In genomic region chr6:167288712-167289225, GRCh38 we compare ENCODE assay signal across 8 cellular contexts. TPM values are rescaled to one million over a fixed set of nuclear protein-coding genes. Genes with fewer than 3 reads are reported as not detected.
DNase-seq lines count a peak whose midpoint lies in the region; ATAC-seq, FAIRE-seq and TF ChIP-seq lines count a peak whose summit lies in the region.
"Not testable (repeated sequence)": the region's sequence is repeated elsewhere in the genome, so short reads cannot be mapped to it uniquely, and the experiment has no call there.

No MANE protein-coding gene starts in this region.

- H4K8ac ChIP-seq in H1 (ENCODE audit: extremely low read depth, insufficient read depth, low read length) = not testable (repeated sequence)

- not testable (repeated sequence) for H3K9ac ChIP-seq in H1 (replicated peaks in 1 of 4; ENCODE audit: extremely low read depth in 1 of 4, low read depth in 3 of 4, low read length in 3 of 4)

- H3K79me1 ChIP-seq in H1 (ENCODE audit: low read depth, low read length) = not testable (repeated sequence)

- H2BK12ac ChIP-seq in H1 (ENCODE audit: low read depth, low read length) = not testable (repeated sequence)

- not testable (repeated sequence) for H2BK5ac ChIP-seq in H1 (ENCODE audit: low read depth, low read length)

- not testable (repeated sequence) for H2BK120ac ChIP-seq in H1 (replicated peaks; ENCODE audit: low read depth, low read length)

- peak; percentile 100 for FAIRE-seq in H1 (lab: Jason Lieb, UNC)

- TF ChIP-seq POLR2A in H1 (IDR thresholded peaks at IDR 0.05; ENCODE audit: control extremely low read depth in 1 of 2, low read depth in 2 of 2, low read length in 2 of 2) = not testable (repeated sequence)

- not testable (repeated sequence) for H2AK5ac ChIP-seq in H1 (ENCODE audit: low read depth, low read length)

- H3K27ac ChIP-seq in H1 (ENCODE audit: low read depth, low read length); lower lobe of right lung: not testable (repeated sequence)

- not testable (repeated sequence) for H4K5ac ChIP-seq in H1 (ENCODE audit: insufficient read length, low read depth, low read length)

- H3K4me3 Mint-ChIP-seq in Caco-2 (ENCODE audit: unreplicated experiment); activated CD4-positive, alpha-beta T cell treated with anti-CD3 and anti-CD28 coated beads, Interleukin-2, amount 10 ng/mL, durations not matched to agents 24 days and 14 days: not testable (repeated sequence)

- H3K4me3 ChIP-seq in Caco-2 (ENCODE audit: low read depth, low read length); H1 (ENCODE audit: extremely low read depth in 1 of 4, insufficient read depth in 2 of 4, low read depth in 3 of 4, low read length in 4 of 4); lower lobe of right lung: not testable (repeated sequence)

- H3K14ac ChIP-seq in H1 (ENCODE audit: insufficient read length) = not testable (repeated sequence)

- TF ChIP-seq RAD21 in H1 (IDR thresholded peaks at IDR 0.05 in 1 of 2, conservative IDR thresholded peaks at IDR 0.05 in 1 of 2; ENCODE audit: low read depth in 2 of 2, low read length in 2 of 2) = peak; percentile 64 to 66

- H3K4me1 ChIP-seq in Caco-2 = peaks cover 55% of the 10 kb centered on the region
- not testable (repeated sequence) for H3K4me1 ChIP-seq in H1 (replicated peaks in 1 of 4; ENCODE audit: control insufficient read depth in 3 of 4, insufficient read depth in 4 of 4, low read length in 3 of 4); lower lobe of right lung

- not testable (repeated sequence) for TF ChIP-seq EP300 in H1 (IDR thresholded peaks at IDR 0.05; ENCODE audit: borderline replicate concordance in 1 of 2, low read depth in 2 of 2, low read length in 2 of 2)

- H4K20me1 ChIP-seq in H1 (replicated peaks in 1 of 2; ENCODE audit: control insufficient read depth in 1 of 2, insufficient read depth in 2 of 2, low read length in 2 of 2) = not testable (repeated sequence)

- H3K27ac Mint-ChIP-seq in Caco-2 (ENCODE audit: unreplicated experiment) = peak overlapping the region; percentile 59
- H3K27ac Mint-ChIP-seq in activated CD4-positive, alpha-beta T cell treated with anti-CD3 and anti-CD28 coated beads, Interleukin-2, amount 10 ng/mL, durations not matched to agents 24 days and 14 days = not testable (repeated sequence)

- H3K9me3 ChIP-seq in Caco-2; H1 (ENCODE audit: insufficient read depth in 2 of 2, low read depth in 1 of 2, low read length in 1 of 2); lower lobe of right lung: not testable (repeated sequence)

- DNase-seq in Caco-2 (peak in 1 of 2 experiments; percentile 53), NCI-H510A treated with DMSO at 0.1 percent for 48 hours (lab: John Stamatoyannopoulos, UW) (peak; percentile 40), H1 (ENCODE audit: low read depth in 1 of 2, low spot score in 2 of 2) (peak in 1 of 2 experiments; percentile 76)
- DNase-seq in activated CD4-positive, alpha-beta T cell treated with anti-CD3 and anti-CD28 coated beads, Interleukin-2, amount 10 ng/mL, durations not matched to agents 24 days and 14 days = peak; percentile 78
- DNase-seq in lower lobe of right lung = not testable (repeated sequence)
- DNase-seq in stimulated activated CD4-positive, alpha-beta T cell treated with anti-CD3 and anti-CD28 coated beads, Interleukin-2, amount 100 ng/mL, for 24 hours = peak; percentile 23 to 31

- H3K4ac ChIP-seq in H1 (replicated peaks; ENCODE audit: insufficient read length, low read depth, low read length) = not testable (repeated sequence)

- H3K36me3 ChIP-seq in Caco-2 (ENCODE audit: control insufficient read depth, insufficient read depth, low read length); H1 (ENCODE audit: control insufficient read depth in 2 of 4, insufficient read depth in 4 of 4, low read length in 3 of 4); lower lobe of right lung: not testable (repeated sequence)

- peaks cover 30% of the 10 kb centered on the region for H3K36me3 Mint-ChIP-seq in Caco-2 (ENCODE audit: insufficient read depth, unreplicated experiment)
- H3K36me3 Mint-ChIP-seq in activated CD4-positive, alpha-beta T cell treated with anti-CD3 and anti-CD28 coated beads, Interleukin-2, amount 10 ng/mL, durations not matched to agents 24 days and 14 days (ENCODE audit: low read depth) = not testable (repeated sequence)

- H4K91ac ChIP-seq in H1 (replicated peaks; ENCODE audit: insufficient read length, low read length) = not testable (repeated sequence)

- H3K9me3 Mint-ChIP-seq in Caco-2 (ENCODE audit: unreplicated experiment); activated CD4-positive, alpha-beta T cell treated with anti-CD3 and anti-CD28 coated beads, Interleukin-2, amount 10 ng/mL, durations not matched to agents 24 days and 14 days: not testable (repeated sequence)

- not testable (repeated sequence) for H2AFZ ChIP-seq in H1 (ENCODE audit: low read length)

- H3K4me1 Mint-ChIP-seq in Caco-2 (ENCODE audit: low read depth, unreplicated experiment) = peaks cover 35% of the 10 kb centered on the region
- not testable (repeated sequence) for H3K4me1 Mint-ChIP-seq in activated CD4-positive, alpha-beta T cell treated with anti-CD3 and anti-CD28 coated beads, Interleukin-2, amount 10 ng/mL, durations not matched to agents 24 days and 14 days

- H2BK20ac ChIP-seq in H1 (ENCODE audit: low read length) = not testable (repeated sequence)

- not testable (repeated sequence) for H3K79me2 ChIP-seq in H1 (ENCODE audit: control insufficient read depth in 1 of 2, insufficient read depth in 2 of 2, low read length in 2 of 2)

- not testable (repeated sequence) for BruUV-seq in Caco-2 (replicated peaks; lab: Mats Ljungman, UMichigan)

- CTCF ChIA-PET in Caco-2 (lab: Charles Lee) = interaction anchor here (0.6 to 0.7 kb wide), 3 partner anchors 16 to 71 kb away, joined by 4 to 5 read pairs (median 4); no protein-coding TSS in a partner anchor
- CTCF ChIA-PET in H1 (lab: Charles Lee; ENCODE audit: partially characterized antibody) = interaction anchor here (0.9 to 4.5 kb wide), 11 partner anchors 11 to 74 kb away, joined by 3 to 27 read pairs (median 5); no protein-coding TSS in a partner anchor

- H3K4me2 ChIP-seq in H1 (ENCODE audit: insufficient read depth in 1 of 2, low read depth in 2 of 2, low read length in 2 of 2) = not testable (repeated sequence)

- H3K18ac ChIP-seq in H1 (ENCODE audit: extremely low read depth, low read length) = not testable (repeated sequence)

- POLR2A ChIA-PET in Caco-2 (lab: Charles Lee); H1 (lab: Charles Lee; ENCODE audit: partially characterized antibody): not testable (repeated sequence)

- intact Hi-C loops in Caco-2 (cut with micrococcal nuclease; ENCODE audit: unreplicated experiment); activated CD4-positive, alpha-beta T cell treated with anti-CD3 and anti-CD28 coated beads, Interleukin-2, amount 10 ng/mL, durations not matched to agents 24 days and 14 days (cut with micrococcal nuclease); lower lobe of right lung (cut with DNase I): not testable (repeated sequence)

- WGBS in H1 (ENCODE audit: extremely low coverage in 1 of 2, insufficient coverage in 1 of 2, insufficient read length in 1 of 2, insufficient replicate concordance in 2 of 2, low coverage in 1 of 2, low lambda C conversion rate in 2 of 2, missing lambda C conversion rate in 1 of 2), 2 experiments = 21% methylated on average over 14 of the region's 14 CpGs; no CpG with 5 or more reads in 1 of the 2 experiments

- not testable (repeated sequence) for H3K56ac ChIP-seq in H1 (replicated peaks; ENCODE audit: insufficient read length, low read depth, low read length)

- not testable (repeated sequence) for H3K27me3 Mint-ChIP-seq in Caco-2 (ENCODE audit: insufficient read depth, unreplicated experiment); activated CD4-positive, alpha-beta T cell treated with anti-CD3 and anti-CD28 coated beads, Interleukin-2, amount 10 ng/mL, durations not matched to agents 24 days and 14 days

- H2BK15ac ChIP-seq in H1 (ENCODE audit: low read length) = not testable (repeated sequence)

- H3K23ac ChIP-seq in H1 (ENCODE audit: insufficient read length) = not testable (repeated sequence)

- peak; percentile 31 to 52 for TF ChIP-seq CTCF in Caco-2 (IDR thresholded peaks at IDR 0.05; ENCODE audit: insufficient read depth in 1 of 2, low read depth in 1 of 2, low read length in 1 of 2, severe bottlenecking in 1 of 2, unreplicated experiment in 1 of 2)
- TF ChIP-seq CTCF in H1 (IDR thresholded peaks at IDR 0.05; ENCODE audit: control extremely low read depth in 1 of 3, insufficient read depth in 1 of 3, low read depth in 1 of 3, low read length in 3 of 3) = peak in 2 of 3 experiments; percentile 49 to 54; a peak in 3 of 4 replicates
- TF ChIP-seq CTCF in lower lobe of right lung (IDR thresholded peaks at IDR 0.05) = peak; percentile 64

- ATAC-seq in GM19463 (IDR thresholded peaks at IDR 0.05; ENCODE audit: unreplicated experiment) (peak; percentile 82), HG03378 (IDR thresholded peaks at IDR 0.05; ENCODE audit: unreplicated experiment) (peak; percentile 80), lower lobe of right lung (peak; percentile 71 to 88)

- not testable (repeated sequence) for H3K27me3 ChIP-seq in Caco-2 (replicated peaks; ENCODE audit: control insufficient read depth, insufficient read depth, low read length); H1 (replicated peaks in 1 of 4; ENCODE audit: control insufficient read depth in 3 of 4, extremely low read depth in 1 of 4, insufficient read depth in 3 of 4, low read length in 3 of 4); lower lobe of right lung (ENCODE audit: low read depth)

- not testable (repeated sequence) for H3K23me2 ChIP-seq in H1 (ENCODE audit: low read depth, low read length)

RNA-seq across cellular contexts. Expression of gene UNC93A, which starts 2.3 kb away (rescaled TPM):
- total RNA-seq in Caco-2 (2022) = 32.3 and 36.1 TPM in 2 replicates
- not detected in 2 replicates for total RNA-seq in activated CD4-positive, alpha-beta T cell treated with anti-CD3 and anti-CD28 coated beads, Interleukin-2, amount 10 ng/mL, durations not matched to agents 24 days and 14 days
- total RNA-seq in H1 (2021; fragmentation: NEBNext Ultra II Directional; extraction: Animal tissue kit (Norgen Biotek cat#: 25700)) = not detected in 2 replicates
- 0.31 and 0.39 TPM in 2 replicates for polyA plus RNA-seq in H1 (2011; rRNA removed)
- 0.67 TPM for polyA plus RNA-seq in H1 (2011; cell fraction: cytosol; rRNA removed)
- polyA plus RNA-seq in H1 (2011; cell fraction: nucleus; rRNA removed) = 0.47 TPM
- 0.16 to 0.58 TPM (median 0.23 TPM) in 4 replicates for polyA plus RNA-seq in H1 (2012, experiment 1 of 2)
- polyA plus RNA-seq in H1 (2012, experiment 2 of 2) = 0.20 TPM
- polyA plus RNA-seq in H1 (2013, experiment 1 of 2) = 0.12 TPM
- 0.07 TPM for polyA plus RNA-seq in H1 (2013, experiment 2 of 2)
- polyA minus RNA-seq in H1 (2011; rRNA and poly(A)+ RNA removed) = not detected in 2 replicates
- polyA minus RNA-seq in H1 (2011; cell fraction: cytosol; rRNA and poly(A)+ RNA removed) = not detected
- polyA minus RNA-seq in H1 (2011; cell fraction: nucleus; rRNA and poly(A)+ RNA removed) = not detected
- not detected for total RNA-seq in lower lobe of right lung

RNA-seq across cellular contexts. Expression of gene TTLL2, which starts 36.1 kb away (rescaled TPM):
- total RNA-seq in Caco-2 (2022) = 0.12 TPM in 1 of 2 replicates, not detected in the other
- not detected in 2 replicates for total RNA-seq in activated CD4-positive, alpha-beta T cell treated with anti-CD3 and anti-CD28 coated beads, Interleukin-2, amount 10 ng/mL, durations not matched to agents 24 days and 14 days
- not detected in 2 replicates for total RNA-seq in H1 (2021; fragmentation: NEBNext Ultra II Directional; extraction: Animal tissue kit (Norgen Biotek cat#: 25700))
- not detected in 2 replicates for polyA plus RNA-seq in H1 (2011; rRNA removed)
- not detected for polyA plus RNA-seq in H1 (2011; cell fraction: cytosol; rRNA removed)
- polyA plus RNA-seq in H1 (2011; cell fraction: nucleus; rRNA removed) = not detected
- 0.31 to 0.41 TPM (median 0.38 TPM) in 4 replicates for polyA plus RNA-seq in H1 (2012, experiment 1 of 2)
- not detected for polyA plus RNA-seq in H1 (2012, experiment 2 of 2)
- polyA plus RNA-seq in H1 (2013, experiment 1 of 2) = not detected
- not detected for polyA plus RNA-seq in H1 (2013, experiment 2 of 2)
- polyA minus RNA-seq in H1 (2011; rRNA and poly(A)+ RNA removed) = not detected in 2 replicates
- not detected for polyA minus RNA-seq in H1 (2011; cell fraction: cytosol; rRNA and poly(A)+ RNA removed)
- polyA minus RNA-seq in H1 (2011; cell fraction: nucleus; rRNA and poly(A)+ RNA removed) = not detected
- total RNA-seq in lower lobe of right lung = not detected

Comparison
In these comparisons a context has a peak if more than half of its experiments do, and no peak if none do; other contexts are left out.
1. RNA of gene UNC93A, which starts 2.3 kb away (total RNA-seq): 32.3 to 36.1 TPM in Caco-2; not detected in H1, not detected in activated CD4-positive, alpha-beta T cell treated with anti-CD3 and anti-CD28 coated beads, Interleukin-2, amount 10 ng/mL, durations not matched to agents 24 days and 14 days and not detected in lower lobe of right lung (single experiment); every median in the first group is over 10 times any median in the second.
2. Peak in every context shown above with its lines, with median percentiles within 50 percentile points of each other: CTCF ChIP-seq and ATAC-seq.